In genomic region chr11:27541790-27542189, GRCh38 we compare ENCODE assay signal across 24 cellular contexts.
"Had no signal": no experiment of that assay in that cellular context is flagged by ENCODE, and none has a peak within 500 bp of the region (broad histone marks: within the 10 kb centered on the region; RNA-seq: fewer than 3 reads in every experiment).

No MANE protein-coding gene starts in this region.

- H3K79me2 ChIP-seq: hepatocyte had no signal

- H3K4me1 Mint-ChIP-seq: immature natural killer cell; mesothelial cell of epicardium; naive B cell; naive thymus-derived CD8-positive, alpha-beta T cell had no signal

- FAIRE-seq: endothelial cell of umbilical vein, frontal cortex, keratinocyte had no signal

- H3K4me3 Mint-ChIP-seq: immature natural killer cell; mesothelial cell of epicardium; naive B cell; naive thymus-derived CD8-positive, alpha-beta T cell had no signal

- H3K4me1 ChIP-seq: esophagus muscularis mucosa, foreskin keratinocyte, gastroesophageal sphincter, heart left ventricle, left lung, lower lobe of right lung had no signal

- H3K4me2 ChIP-seq: hepatocyte had no signal

- H3K27me3 Mint-ChIP-seq: naive thymus-derived CD8-positive, alpha-beta T cell had no signal

- H3K4me3 ChIP-seq: coronary artery, dorsolateral prefrontal cortex, esophagus muscularis mucosa, gastroesophageal sphincter, heart left ventricle, hepatocyte, left lung, lower lobe of right lung, mucosa of descending colon had no signal

- DNase-seq: dermis blood vessel endothelial cell; dorsolateral prefrontal cortex; effector CD4-positive, alpha-beta T cell; effector memory CD4-positive, alpha-beta T cell; foreskin keratinocyte; heart left ventricle; hypothalamus; immature natural killer cell; left cardiac atrium; left lung; left ventricle myocardium superior; lower lobe of right lung; mesenchymal stem cell; mucosa of descending colon; naive B cell; naive thymus-derived CD8-positive, alpha-beta T cell had no signal

- H3K27ac Mint-ChIP-seq: immature natural killer cell; mesothelial cell of epicardium; naive B cell; naive thymus-derived CD8-positive, alpha-beta T cell had no signal

- H2AFZ ChIP-seq: hepatocyte had no signal

- H3K27ac ChIP-seq: coronary artery, dorsolateral prefrontal cortex, esophagus muscularis mucosa, foreskin keratinocyte, gastroesophageal sphincter, heart left ventricle, hepatocyte, left lung, lower lobe of right lung had no signal

- H3K9me3 Mint-ChIP-seq: naive thymus-derived CD8-positive, alpha-beta T cell had no signal

- H3K36me3 ChIP-seq: left lung, lower lobe of right lung had no signal

- H3K9me3 ChIP-seq: esophagus muscularis mucosa, gastroesophageal sphincter, heart left ventricle, left lung, lower lobe of right lung, mucosa of descending colon had no signal

- H3K27me3 ChIP-seq: dorsolateral prefrontal cortex, esophagus muscularis mucosa, foreskin keratinocyte, gastroesophageal sphincter, heart left ventricle, hepatocyte, left lung had no signal

- ATAC-seq: foreskin keratinocyte; gastroesophageal sphincter; heart left ventricle; left cardiac atrium; left lung; left ventricle myocardium superior; lower lobe of right lung; mucosa of descending colon; naive thymus-derived CD8-positive, alpha-beta T cell had no signal
